8 cellular contexts compared by ENCODE assay signal in genomic region chrX:46327229-46328081, GRCh38.
DNase-seq lines count a peak whose midpoint lies in the region; TF ChIP-seq lines count a peak whose summit lies in the region.
"Had no signal": no experiment of that assay in that cellular context is flagged by ENCODE, and none has a peak within 500 bp of the region (broad histone marks: within the 10 kb centered on the region; RNA-seq: fewer than 3 reads in every experiment).

No MANE protein-coding gene starts in this region.

- H3K4me3 ChIP-seq in HUES48 (ENCODE audit: low read depth, low read length) (peak overlapping the region; percentile 52), astrocyte of the spinal cord (ENCODE audit: low read depth, low read length) (no peak overlapping the region), iPS-20b (ENCODE audit: low read length) (peak overlapping the region; percentile 62), stomach (no peak overlapping the region)

- no peak for TF ChIP-seq POLR2A in stomach (IDR thresholded peaks at IDR 0.05)

- TF ChIP-seq CTCF in astrocyte of the spinal cord (IDR thresholded peaks at IDR 0.05; ENCODE audit: low read depth, low read length) = no peak
- TF ChIP-seq CTCF in stomach (IDR thresholded peaks at IDR 0.05) = no peak

- TF ChIP-seq EP300 in stomach (IDR thresholded peaks at IDR 0.05) = no peak

- H3K27ac ChIP-seq in HUES48 (ENCODE audit: low read depth, low read length) (peak overlapping the region; percentile 96), iPS-20b (ENCODE audit: low read length) (peak overlapping the region; percentile 37), stomach (peak overlapping the region in 3 of 5 donors; percentile 67 to 77 (median 71))

- H3K36me3 ChIP-seq in HUES48 (ENCODE audit: control insufficient read depth, insufficient read depth, low read length) (no peaks in the 10 kb centered on the region), iPS-20b (ENCODE audit: insufficient read depth, low read depth, low read length) (no peaks in the 10 kb centered on the region), stomach (no peaks in the 10 kb centered on the region)

- H3K9ac ChIP-seq in HUES48 (ENCODE audit: low read depth, low read length) = peak overlapping the region; percentile 84
- peak overlapping the region; percentile 72 for H3K9ac ChIP-seq in iPS-20b (ENCODE audit: low read depth, low read length)

- no peaks in the 10 kb centered on the region for H3K9me3 ChIP-seq in HUES48 (ENCODE audit: control insufficient read depth, insufficient read depth, low read length)
- H3K9me3 ChIP-seq in iPS-20b (ENCODE audit: insufficient read depth, low read depth, low read length) = no peaks in the 10 kb centered on the region
- peaks cover 0 to 12% (median 3%) of the 10 kb centered on the region in 4 donors for H3K9me3 ChIP-seq in stomach

- 27 to 41% (median 33%) methylated on average over 12 of the region's 12 CpGs for WGBS in stomach, 5 donors

- in situ Hi-C loops in astrocyte of the spinal cord (cut with HindIII; ENCODE audit: low sequenced_read_pairs) = no loop called here

- H3K4me1 ChIP-seq in HUES48 (ENCODE audit: control insufficient read depth, insufficient read depth, low read length) (peaks cover 50% of the 10 kb centered on the region), iPS-20b (ENCODE audit: insufficient read depth, low read length) (peaks cover 32% of the 10 kb centered on the region), stomach (peaks cover 0 to 5% (median 0%) of the 10 kb centered on the region in 4 donors)

- DNase-seq in astrocyte of the spinal cord (ENCODE audit: low read depth, low spot score) (peak; percentile 29), stomach (peak; percentile 51), NCI-H2227 (lab: John Stamatoyannopoulos, UW; ENCODE audit: unreplicated experiment) (no peak), cortex of kidney (lab: John Stamatoyannopoulos, UW) (no peak)
- no peak for DNase-seq in activated CD4-positive, CD25-positive, alpha-beta regulatory T cell treated with anti-CD3 and anti-CD28 coated beads, Interleukin-2, amount 50 U/mL, for 72 hours
- DNase-seq: activated CD8-positive, alpha-beta memory T cell treated with anti-CD3 and anti-CD28 coated beads, Interleukin-2, amount 10 ng/mL, durations not matched to agents 7 days and 5 days had no signal

- H3K27me3 ChIP-seq in HUES48 (ENCODE audit: control insufficient read depth, insufficient read depth, low read length) = no peaks in the 10 kb centered on the region
- H3K27me3 ChIP-seq in iPS-20b (ENCODE audit: insufficient read depth, low read length) = no peaks in the 10 kb centered on the region
- peaks cover 0 to 9% (median 0%) of the 10 kb centered on the region in 3 donors for H3K27me3 ChIP-seq in stomach

- intact Hi-C loops in stomach (cut with DNase I; ENCODE audit: low total_unique reads) = no loop called here

Comparison
In these comparisons a context has a peak if more than half of its experiments do, and no peak if none do; other contexts are left out.
1. H3K27ac ChIP-seq: peak in every context shown above with its lines; median percentile 96 in HUES48; 71 in stomach; 37 in iPS-20b.
2. H3K4me3 ChIP-seq: peak in HUES48 (single experiment) and iPS-20b (single experiment); none in astrocyte of the spinal cord (single experiment) and stomach (0 of 4).
3. DNase-seq: peak in astrocyte of the spinal cord (single experiment) and stomach (single experiment); none in NCI-H2227 (single experiment), activated CD4-positive, CD25-positive, alpha-beta regulatory T cell treated with anti-CD3 and anti-CD28 coated beads, Interleukin-2, amount 50 U/mL, for 72 hours (single experiment) and cortex of kidney (single experiment).